14 cellular contexts compared by ENCODE assay signal in genomic region chr14:34649344-34649743, GRCh38. TPM values are rescaled to one million over a fixed set of nuclear protein-coding genes. Genes with fewer than 3 reads are reported as not detected.
DNase-seq lines count a peak whose midpoint lies in the region; ATAC-seq and TF ChIP-seq lines count a peak whose summit lies in the region.
"Had no signal": no experiment of that assay in that cellular context is flagged by ENCODE, and none has a peak within 500 bp of the region (broad histone marks: within the 10 kb centered on the region; RNA-seq: fewer than 3 reads in every experiment).

No MANE protein-coding gene starts in this region.

- H3K27me3 ChIP-seq in Karpas-422 (ENCODE audit: low read length) = no peaks in the 10 kb centered on the region

- H4K20me1 ChIP-seq in Karpas-422 (ENCODE audit: insufficient read depth, low read depth, low read length) = no peaks in the 10 kb centered on the region

- H3K9me3 ChIP-seq in Karpas-422 (ENCODE audit: low read length) = no peaks in the 10 kb centered on the region

- no peaks in the 10 kb centered on the region for H3K4me1 ChIP-seq in Karpas-422 (ENCODE audit: low read length)

- DNase-seq in COLO829 (ENCODE audit: low spot score) (peak; percentile 81), MV-4-11 (lab: John Stamatoyannopoulos, UW) (peak; percentile 29), choroid plexus epithelial cell (ENCODE audit: low read depth) (peak; percentile 92), Karpas-422 (no peak), NCI-H1092 treated with DMSO at 0.1 percent for 48 hours (lab: John Stamatoyannopoulos, UW) (no peak), middle frontal gyrus (ENCODE audit: extremely low spot score, low spot score) (no peak)
- no peak for DNase-seq in activated T-cell treated with anti-CD3 and anti-CD28 coated beads, Interleukin-2, amount 50 U/mL, for 4 hours
- DNase-seq: activated naive CD4-positive, alpha-beta T cell treated with anti-CD3 and anti-CD28 coated beads, Interleukin-2, amount 10 ng/mL, durations not matched to agents 7 days and 5 days; effector CD4-positive, alpha-beta T cell; SHP77; stimulated activated naive CD4-positive, alpha-beta T cell had no signal

- H3K79me2 ChIP-seq in Karpas-422 (ENCODE audit: low read length) = no peaks in the 10 kb centered on the region

- no peaks in the 10 kb centered on the region for H3K4me1 Mint-ChIP-seq in nephron
- H3K4me1 Mint-ChIP-seq in activated T-cell treated with anti-CD3 and anti-CD28 coated beads, Interleukin-2, amount 50 U/mL, for 4 hours (ENCODE audit: low read depth) = no peaks in the 10 kb centered on the region

- H3K27me3 Mint-ChIP-seq in nephron (ENCODE audit: low read depth) = no peaks in the 10 kb centered on the region
- no peaks in the 10 kb centered on the region for H3K27me3 Mint-ChIP-seq in activated T-cell treated with anti-CD3 and anti-CD28 coated beads, Interleukin-2, amount 50 U/mL, for 4 hours (ENCODE audit: low read depth)
- H3K27me3 Mint-ChIP-seq: natural killer cell treated with Interleukin-12 subunit alpha and Interleukin-12 subunit beta and Interleukin-15 and Interleukin-18, amount 100 ng/mL, for 72 hours had no signal

- no peak overlapping the region for H2AFZ ChIP-seq in Karpas-422 (ENCODE audit: low read length)

- no peak overlapping the region for H3K4me2 ChIP-seq in Karpas-422 (ENCODE audit: low read depth, low read length, poor library complexity, severe bottlenecking)

- no peaks in the 10 kb centered on the region for H3K36me3 Mint-ChIP-seq in nephron (ENCODE audit: low read depth)
- no peaks in the 10 kb centered on the region for H3K36me3 Mint-ChIP-seq in activated T-cell treated with anti-CD3 and anti-CD28 coated beads, Interleukin-2, amount 50 U/mL, for 4 hours (ENCODE audit: insufficient read depth)
- H3K36me3 Mint-ChIP-seq: activated naive CD4-positive, alpha-beta T cell treated with anti-CD3 and anti-CD28 coated beads, Interleukin-2, amount 10 ng/mL, durations not matched to agents 7 days and 5 days; natural killer cell treated with Interleukin-12 subunit alpha and Interleukin-12 subunit beta and Interleukin-15 and Interleukin-18, amount 100 ng/mL, for 72 hours had no signal

- H3K9ac ChIP-seq in Karpas-422 (ENCODE audit: low read length) = no peak overlapping the region

- H3K4me3 ChIP-seq in choroid plexus epithelial cell (ENCODE audit: low read depth, low read length) = no peak overlapping the region
- H3K4me3 ChIP-seq in Karpas-422 (ENCODE audit: low read length) = no peak overlapping the region

- H3K4me3 Mint-ChIP-seq in nephron = no peak overlapping the region
- no peak overlapping the region for H3K4me3 Mint-ChIP-seq in activated T-cell treated with anti-CD3 and anti-CD28 coated beads, Interleukin-2, amount 50 U/mL, for 4 hours
- H3K4me3 Mint-ChIP-seq: activated naive CD4-positive, alpha-beta T cell treated with anti-CD3 and anti-CD28 coated beads, Interleukin-2, amount 10 ng/mL, durations not matched to agents 7 days and 5 days; natural killer cell treated with Interleukin-12 subunit alpha and Interleukin-12 subunit beta and Interleukin-15 and Interleukin-18, amount 100 ng/mL, for 72 hours had no signal

- H3K9me3 Mint-ChIP-seq in nephron = peaks cover 3% of the 10 kb centered on the region
- no peaks in the 10 kb centered on the region for H3K9me3 Mint-ChIP-seq in activated T-cell treated with anti-CD3 and anti-CD28 coated beads, Interleukin-2, amount 50 U/mL, for 4 hours
- H3K9me3 Mint-ChIP-seq: activated naive CD4-positive, alpha-beta T cell treated with anti-CD3 and anti-CD28 coated beads, Interleukin-2, amount 10 ng/mL, durations not matched to agents 7 days and 5 days; natural killer cell treated with Interleukin-12 subunit alpha and Interleukin-12 subunit beta and Interleukin-15 and Interleukin-18, amount 100 ng/mL, for 72 hours had no signal

- no peaks in the 10 kb centered on the region for H3K36me3 ChIP-seq in Karpas-422 (ENCODE audit: insufficient read depth, low read length)

- TF ChIP-seq CTCF in choroid plexus epithelial cell (conservative IDR thresholded peaks at IDR 0.05; ENCODE audit: low read depth, low read length) (no peak), nephron (IDR thresholded peaks at IDR 0.05; ENCODE audit: unreplicated experiment in 3 of 3) (no peak)

- H3K27ac Mint-ChIP-seq in nephron = peak overlapping the region in 2 of 3 experiments; percentile 7 to 45
- H3K27ac Mint-ChIP-seq: activated naive CD4-positive, alpha-beta T cell treated with anti-CD3 and anti-CD28 coated beads, Interleukin-2, amount 10 ng/mL, durations not matched to agents 7 days and 5 days had no signal

- no peak for ATAC-seq in activated T-cell treated with anti-CD3 and anti-CD28 coated beads, Interleukin-2, amount 50 U/mL, for 4 hours
- ATAC-seq: activated CD4-positive, CD25-positive, alpha-beta regulatory T cell treated with anti-CD3 and anti-CD28 coated beads, Interleukin-2, amount 50 U/mL, for 24 hours; natural killer cell treated with Interleukin-12 subunit alpha and Interleukin-12 subunit beta and Interleukin-15 and Interleukin-18, amount 100 ng/mL, for 72 hours had no signal

- H3K27ac ChIP-seq in Karpas-422 (ENCODE audit: low read length) = no peak overlapping the region

- H3K9me2 ChIP-seq in Karpas-422 (replicated peaks; ENCODE audit: insufficient read depth, low read length) = no peaks in the 10 kb centered on the region

RNA-seq across cellular contexts. Expression of gene SNX6, which starts 19.4 kb away (rescaled TPM):
- 48.7 and 120 TPM in 2 replicates for total RNA-seq in Karpas-422 (2014; rRNA removed; shearing (Covaris generic); ENCODE audit: low replicate concordance)
- 10 to 100 TPM; 58.0 to 59.6 (median 59.4) TPM for total RNA-seq in activated T-cell treated with anti-CD3 and anti-CD28 coated beads, Interleukin-2, amount 50 U/mL, for 4 hours

Comparison
In these comparisons a context has a peak if more than half of its experiments do, and no peak if none do; other contexts are left out.
1. DNase-seq: peak in COLO829 (single experiment), MV-4-11 (single experiment) and choroid plexus epithelial cell (single experiment); none in Karpas-422 (single experiment), activated T-cell treated with anti-CD3 and anti-CD28 coated beads, Interleukin-2, amount 50 U/mL, for 4 hours (single experiment), NCI-H1092 treated with DMSO at 0.1 percent for 48 hours (single experiment) and middle frontal gyrus (single experiment).